ENCODE assay signal across 9 cellular contexts in the genomic region with DNA sequence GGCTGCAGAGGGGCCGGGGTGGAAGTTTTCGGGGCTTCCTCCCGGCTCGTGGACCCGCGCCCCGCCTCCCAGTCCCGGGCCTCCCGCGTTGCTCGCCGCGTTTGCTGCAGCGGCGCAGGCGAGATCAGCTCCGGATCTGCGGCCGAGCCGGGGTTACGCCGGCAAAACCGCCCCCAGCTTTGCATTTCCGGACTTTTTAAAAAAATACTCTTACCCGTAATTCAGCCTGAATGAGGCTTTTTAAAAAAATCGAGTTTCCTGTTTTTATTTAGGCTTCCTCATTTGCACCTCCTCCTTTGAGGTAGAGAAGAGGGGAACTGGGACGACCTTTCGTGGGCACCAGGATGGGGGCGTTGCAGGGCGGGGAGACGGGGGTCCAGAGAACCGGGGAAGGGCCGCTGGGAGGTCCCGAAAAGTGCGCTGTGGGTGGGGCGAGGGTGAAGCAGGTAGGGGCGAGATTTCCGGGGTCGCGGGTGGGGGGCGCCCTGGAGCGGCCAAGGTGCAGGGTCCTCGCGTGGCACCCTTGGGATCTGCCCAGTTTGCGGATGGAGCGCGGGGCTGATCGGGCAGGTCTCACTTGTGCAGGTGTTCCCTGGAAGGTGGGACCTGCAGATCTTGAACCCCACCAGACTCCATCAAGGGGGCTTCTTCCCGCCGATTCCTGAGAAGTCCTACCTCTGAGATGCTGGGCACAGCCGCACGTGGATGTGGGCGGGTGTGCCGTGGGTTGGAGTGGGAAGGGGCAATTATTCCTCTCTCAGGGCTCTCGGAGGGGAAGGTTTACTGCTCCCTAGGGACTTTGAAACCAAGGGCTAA. TPM values are rescaled to one million over a fixed set of nuclear protein-coding genes. Genes with fewer than 3 reads are reported as not detected.
DNase-seq lines count a peak whose midpoint lies in the region; ATAC-seq and TF ChIP-seq lines count a peak whose summit lies in the region.
"Had no signal": no experiment of that assay in that cellular context is flagged by ENCODE, and none has a peak within 500 bp of the region (broad histone marks: within the 10 kb centered on the region; RNA-seq: fewer than 3 reads in every experiment).

No MANE protein-coding gene starts in this region.

- H3K9me3 ChIP-seq in right cardiac atrium (ENCODE audit: control insufficient read depth, low read length), result no peaks in the 10 kb centered on the region

- 8% methylated on average over 55 of the region's 55 CpGs for WGBS in right cardiac atrium

- no peaks in the 10 kb centered on the region for H3K4me1 ChIP-seq in right cardiac atrium (ENCODE audit: control insufficient read depth, insufficient read depth, low read length)

- ATAC-seq in right cardiac atrium, result peak in 1 of 2 donors; percentile 38
- no peak for ATAC-seq in HG03354 (IDR thresholded peaks at IDR 0.05; ENCODE audit: poor library complexity, severe bottlenecking, unreplicated experiment)

- TF ChIP-seq CTCF in GM13977 (IDR thresholded peaks at IDR 0.05; ENCODE audit: extremely low read depth, insufficient read depth, missing control alignments), result peak; percentile 23

- in situ Hi-C loops in GM13977 (cut with MboI; ENCODE audit: low pct_unique_long_range_greater_than_20kb, low sequenced_read_pairs, unreplicated experiment), result no loop called here

- H3K27me3 ChIP-seq in right cardiac atrium (ENCODE audit: control insufficient read depth, insufficient read depth), result no peaks in the 10 kb centered on the region

- no peak overlapping the region for H3K27ac ChIP-seq in right cardiac atrium (ENCODE audit: low read length)
- H3K27ac ChIP-seq: VCaP had no signal

- peak; percentile 71 for DNase-seq in GM13977 (ENCODE audit: low spot score)
- peak; percentile 79 for DNase-seq in NOMO-1 treated with dmso at 0.1 percent for 144 hours (lab: John Stamatoyannopoulos, UW; ENCODE audit: unreplicated experiment)
- DNase-seq in activated T-helper 9 cell treated with anti-CD3 and anti-CD28 coated beads, Interleukin-2, amount 50 U/mL, for 16 hours (ENCODE audit: low read depth), result peak; percentile 48
- DNase-seq in right cardiac atrium, result peak in 2 of 3 donors; percentile 68 to 69
- DNase-seq in stimulated activated CD4-positive, alpha-beta T cell treated with anti-CD3 and anti-CD28 coated beads, Interleukin-15, amount 100 ng/mL, for 24 hours, result peak; percentile 66
- no peak for DNase-seq in inferior parietal cortex (ENCODE audit: extremely low spot score)
- no peak for DNase-seq in NCI-H345 treated with DMSO at 0.1 percent for 48 hours (lab: John Stamatoyannopoulos, UW; ENCODE audit: unreplicated experiment)

- peak overlapping the region; percentile 61 for H3K4me3 ChIP-seq in right cardiac atrium (ENCODE audit: low read length)

- intact Hi-C loops in right cardiac atrium (cut with DNase I), result no loop called here

RNA-seq across cellular contexts. Expression of gene PIK3CD, which starts 1.1 kb away (rescaled TPM):
- 1 to 10 TPM; 3.8 to 5.9 (median 4.5) TPM for total RNA-seq in right cardiac atrium
- polyA plus RNA-seq in right cardiac atrium, result 3.0 TPM

Comparison
In these comparisons a context has a peak if more than half of its experiments do, and no peak if none do; other contexts are left out.
1. DNase-seq: peak in GM13977 (single experiment), NOMO-1 treated with dmso at 0.1 percent for 144 hours (single experiment), activated T-helper 9 cell treated with anti-CD3 and anti-CD28 coated beads, Interleukin-2, amount 50 U/mL, for 16 hours (single experiment), right cardiac atrium (2 of 3) and stimulated activated CD4-positive, alpha-beta T cell treated with anti-CD3 and anti-CD28 coated beads, Interleukin-15, amount 100 ng/mL, for 24 hours (single experiment); none in inferior parietal cortex (single experiment) and NCI-H345 treated with DMSO at 0.1 percent for 48 hours (single experiment).